ENCODE assay signal across 1 cellular context in the genomic region with DNA sequence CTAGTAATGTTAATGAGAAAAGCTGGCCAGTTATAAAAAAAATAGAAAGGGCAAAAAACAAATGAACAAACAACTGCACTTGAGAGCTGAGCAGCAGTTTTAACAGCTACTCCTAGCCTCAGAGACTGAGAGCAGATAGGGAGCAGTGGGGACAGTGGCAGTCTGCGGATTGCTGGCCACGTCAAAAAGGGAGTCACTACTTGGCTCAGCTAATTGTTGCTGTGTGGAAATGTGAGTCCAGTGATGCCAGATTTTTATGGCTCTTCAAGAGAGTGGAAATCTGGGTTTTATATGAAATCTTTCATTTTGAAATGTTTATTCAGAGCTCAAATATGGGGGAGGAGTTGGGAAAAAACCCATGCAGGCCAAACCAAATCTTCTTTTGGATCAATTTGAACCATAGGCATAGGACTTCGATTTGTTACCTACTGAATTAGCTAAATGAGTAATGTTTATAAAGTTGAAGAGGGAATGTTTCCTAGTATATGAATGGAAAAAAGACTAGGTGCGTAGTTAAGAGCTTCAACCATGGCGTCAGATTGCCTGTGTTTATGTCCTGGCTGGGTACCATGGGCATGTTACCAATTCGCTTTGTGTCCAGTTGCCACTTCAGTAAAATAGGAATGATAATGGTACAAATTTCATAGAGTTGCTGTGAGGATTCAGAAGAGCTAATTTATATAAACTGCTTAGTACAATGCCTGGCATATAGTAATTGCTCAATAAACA.
TF ChIP-seq lines count a peak whose summit lies in the region.

No MANE protein-coding gene starts in this region.

TF ChIP-seq in IMR-90, 13 proteins besides CTCF, POLR2A, EP300 and RAD21:
- no peak for TF ChIP-seq MAFK (IDR thresholded peaks at IDR 0.05; ENCODE audit: low read depth, low read length)
- no peak for TF ChIP-seq NFE2L2 (IDR thresholded peaks at IDR 0.05; ENCODE audit: low read depth, low read length)
- TF ChIP-seq CEBPB (IDR thresholded peaks at IDR 0.05; ENCODE audit: low read depth, low read length) = no peak
- no peak for TF ChIP-seq RFX5 (IDR thresholded peaks at IDR 0.05; ENCODE audit: low read depth, low read length)
- TF ChIP-seq FOS (IDR thresholded peaks at IDR 0.05; ENCODE audit: low read depth, low read length) = no peak
- TF ChIP-seq CHD1 (IDR thresholded peaks at IDR 0.05; ENCODE audit: low read depth, low read length) = no peak
- TF ChIP-seq, protein P1, sequence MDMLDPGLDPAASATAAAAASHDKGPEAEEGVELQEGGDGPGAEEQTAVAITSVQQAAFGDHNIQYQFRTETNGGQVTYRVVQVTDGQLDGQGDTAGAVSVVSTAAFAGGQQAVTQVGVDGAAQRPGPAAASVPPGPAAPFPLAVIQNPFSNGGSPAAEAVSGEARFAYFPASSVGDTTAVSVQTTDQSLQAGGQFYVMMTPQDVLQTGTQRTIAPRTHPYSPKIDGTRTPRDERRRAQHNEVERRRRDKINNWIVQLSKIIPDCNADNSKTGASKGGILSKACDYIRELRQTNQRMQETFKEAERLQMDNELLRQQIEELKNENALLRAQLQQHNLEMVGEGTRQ (IDR thresholded peaks at IDR 0.05; ENCODE audit: low read depth, low read length) = no peak
- no peak for TF ChIP-seq MAZ (IDR thresholded peaks at IDR 0.05; ENCODE audit: borderline replicate concordance, low read depth, low read length)
- no peak for TF ChIP-seq SMC3 (IDR thresholded peaks at IDR 0.05; ENCODE audit: low read depth, low read length)
- TF ChIP-seq, protein P2, sequence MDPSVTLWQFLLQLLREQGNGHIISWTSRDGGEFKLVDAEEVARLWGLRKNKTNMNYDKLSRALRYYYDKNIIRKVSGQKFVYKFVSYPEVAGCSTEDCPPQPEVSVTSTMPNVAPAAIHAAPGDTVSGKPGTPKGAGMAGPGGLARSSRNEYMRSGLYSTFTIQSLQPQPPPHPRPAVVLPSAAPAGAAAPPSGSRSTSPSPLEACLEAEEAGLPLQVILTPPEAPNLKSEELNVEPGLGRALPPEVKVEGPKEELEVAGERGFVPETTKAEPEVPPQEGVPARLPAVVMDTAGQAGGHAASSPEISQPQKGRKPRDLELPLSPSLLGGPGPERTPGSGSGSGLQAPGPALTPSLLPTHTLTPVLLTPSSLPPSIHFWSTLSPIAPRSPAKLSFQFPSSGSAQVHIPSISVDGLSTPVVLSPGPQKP (IDR thresholded peaks at IDR 0.05; ENCODE audit: borderline replicate concordance, low read depth, low read length) = no peak
- TF ChIP-seq MXI1 (IDR thresholded peaks at IDR 0.05; ENCODE audit: borderline replicate concordance, low read depth, low read length) = no peak
- TF ChIP-seq RCOR1 (IDR thresholded peaks at IDR 0.05; ENCODE audit: insufficient replicate concordance, low read length) = no peak
- no peak for TF ChIP-seq BHLHE40 (IDR thresholded peaks at IDR 0.05; ENCODE audit: low read depth, low read length)
TF ChIP-seq in IMR-90: peak in this region for 0.
